Comparison of ENCODE assay signal across 8 cellular contexts in genomic region chr1:47333578-47333921, GRCh38. TPM values are rescaled to one million over a fixed set of nuclear protein-coding genes. Genes with fewer than 3 reads are reported as not detected.
A peak's percentile ranks its signal among the peaks of the same experiment; 100 is the strongest.
DNase-seq lines count a peak whose midpoint lies in the region; ATAC-seq and TF ChIP-seq lines count a peak whose summit lies in the region.

Gene CMPK1 (plus strand): TSS chr1:47333790. CDS start chr1:47333946, 156 bp downstream.

- no peaks in the 10 kb centered on the region for H3K36me3 ChIP-seq in lower lobe of right lung

- TF ChIP-seq CTCF in CD4-positive, alpha-beta T cell (IDR thresholded peaks at IDR 0.05), result no peak
- TF ChIP-seq CTCF in lower lobe of right lung (IDR thresholded peaks at IDR 0.05), result no peak

- H3K9me3 Mint-ChIP-seq in CD4-positive, alpha-beta T cell, result no peaks in the 10 kb centered on the region

- peak; percentile 66 for ATAC-seq in CD4-positive, alpha-beta T cell (ENCODE audit: poor library complexity)
- ATAC-seq in GM19438 (IDR thresholded peaks at IDR 0.05; ENCODE audit: low read depth, unreplicated experiment) (peak; percentile 73), HG03565 (IDR thresholded peaks at IDR 0.05; ENCODE audit: unreplicated experiment) (peak; percentile 69), lower lobe of right lung (peak; percentile 91 to 93)

- H3K36me3 Mint-ChIP-seq in CD4-positive, alpha-beta T cell (ENCODE audit: low read depth), result no peaks in the 10 kb centered on the region

- POLR2A ChIA-PET in CD4-positive, alpha-beta T cell (lab: Charles Lee), result interaction anchor here (0.6 to 3.1 kb wide), 7 partner anchors 10 to 1030 kb away, joined by 3 to 53 read pairs (median 5); partner anchors contain the start of genes LRRC41, STIL and UQCRH

- peak; percentile 48 to 79 (median 66) for DNase-seq in CD4-positive, alpha-beta T cell
- peak; percentile 85 for DNase-seq in NCI-H748 treated with DMSO at 0.1 percent for 48 hours (lab: John Stamatoyannopoulos, UW)
- DNase-seq in activated CD4-positive, alpha-beta T cell treated with anti-CD3 and anti-CD28 coated beads, Interleukin-2, amount 50 U/mL, for 48 hours, result peak; percentile 78 to 82
- DNase-seq in ecto neural progenitor cell (ENCODE audit: low spot score), result peak; percentile 84
- peak; percentile 90 for DNase-seq in lower lobe of right lung
- DNase-seq in stimulated activated CD4-positive, alpha-beta T cell treated with anti-CD3 and anti-CD28 coated beads, TNF-alpha, amount 100 ng/mL, for 24 hours (ENCODE audit: low read depth in 3 of 3), result peak; percentile 56 to 77 (median 67)

- H3K4me1 Mint-ChIP-seq in CD4-positive, alpha-beta T cell (ENCODE audit: low read depth), result peaks cover 21% of the 10 kb centered on the region

- CTCF ChIA-PET in CD4-positive, alpha-beta T cell (lab: Charles Lee), result interaction anchor here (0.8 to 2.5 kb wide), 6 partner anchors 16 to 103 kb away, joined by 3 to 18 read pairs (median 8); partner anchors contain the start of genes FOXD2 and STIL

- no peaks in the 10 kb centered on the region for H3K9me3 ChIP-seq in CD4-positive, alpha-beta T cell (ENCODE audit: control insufficient read depth, low read length)
- H3K9me3 ChIP-seq in lower lobe of right lung, result no peaks in the 10 kb centered on the region

- peak within 1 kb of the TSS; percentile 80 for H3K27ac ChIP-seq in CD4-positive, alpha-beta T cell (ENCODE audit: low read depth, low read length)
- H3K27ac ChIP-seq in lower lobe of right lung, result peak within 1 kb of the TSS; percentile 96

- H3K4me3 Mint-ChIP-seq in CD4-positive, alpha-beta T cell, result peak within 1 kb of the TSS; percentile 96

- no peaks in the 10 kb centered on the region for H3K27me3 ChIP-seq in CD4-positive, alpha-beta T cell (ENCODE audit: control insufficient read depth, insufficient read depth, low read length)
- H3K27me3 ChIP-seq in lower lobe of right lung (ENCODE audit: low read depth), result no peaks in the 10 kb centered on the region

- peak within 1 kb of the TSS; percentile 90 for H3K27ac Mint-ChIP-seq in CD4-positive, alpha-beta T cell

- peaks cover 30% of the 10 kb centered on the region for H3K4me1 ChIP-seq in lower lobe of right lung

- intact Hi-C loops in CD4-positive, alpha-beta T cell (cut with DNase I, micrococcal nuclease), result loop anchor here in 1 of 2 experiments (5.0 to 10.0 kb wide), 2 partner anchors 99 to 729 kb away; partner anchors contain the start of gene MKNK1
- intact Hi-C loops in lower lobe of right lung (cut with DNase I), result no loop called here

- H3K4me3 ChIP-seq in lower lobe of right lung, result peak within 1 kb of the TSS; percentile 91

- no peaks in the 10 kb centered on the region for H3K27me3 Mint-ChIP-seq in CD4-positive, alpha-beta T cell

RNA-seq across cellular contexts. Expression of gene CMPK1, which starts in this region (rescaled TPM):
- total RNA-seq in CD4-positive, alpha-beta T cell, result 100 to 1,000 TPM; 112 TPM
- total RNA-seq in lower lobe of right lung, result 116 TPM

Comparison
In these comparisons a context has a peak if more than half of its experiments do, and no peak if none do; other contexts are left out.
1. Peak in every context shown above with its lines: DNase-seq, ATAC-seq, H3K4me3 ChIP-seq and H3K27ac ChIP-seq.